In the genomic region with DNA sequence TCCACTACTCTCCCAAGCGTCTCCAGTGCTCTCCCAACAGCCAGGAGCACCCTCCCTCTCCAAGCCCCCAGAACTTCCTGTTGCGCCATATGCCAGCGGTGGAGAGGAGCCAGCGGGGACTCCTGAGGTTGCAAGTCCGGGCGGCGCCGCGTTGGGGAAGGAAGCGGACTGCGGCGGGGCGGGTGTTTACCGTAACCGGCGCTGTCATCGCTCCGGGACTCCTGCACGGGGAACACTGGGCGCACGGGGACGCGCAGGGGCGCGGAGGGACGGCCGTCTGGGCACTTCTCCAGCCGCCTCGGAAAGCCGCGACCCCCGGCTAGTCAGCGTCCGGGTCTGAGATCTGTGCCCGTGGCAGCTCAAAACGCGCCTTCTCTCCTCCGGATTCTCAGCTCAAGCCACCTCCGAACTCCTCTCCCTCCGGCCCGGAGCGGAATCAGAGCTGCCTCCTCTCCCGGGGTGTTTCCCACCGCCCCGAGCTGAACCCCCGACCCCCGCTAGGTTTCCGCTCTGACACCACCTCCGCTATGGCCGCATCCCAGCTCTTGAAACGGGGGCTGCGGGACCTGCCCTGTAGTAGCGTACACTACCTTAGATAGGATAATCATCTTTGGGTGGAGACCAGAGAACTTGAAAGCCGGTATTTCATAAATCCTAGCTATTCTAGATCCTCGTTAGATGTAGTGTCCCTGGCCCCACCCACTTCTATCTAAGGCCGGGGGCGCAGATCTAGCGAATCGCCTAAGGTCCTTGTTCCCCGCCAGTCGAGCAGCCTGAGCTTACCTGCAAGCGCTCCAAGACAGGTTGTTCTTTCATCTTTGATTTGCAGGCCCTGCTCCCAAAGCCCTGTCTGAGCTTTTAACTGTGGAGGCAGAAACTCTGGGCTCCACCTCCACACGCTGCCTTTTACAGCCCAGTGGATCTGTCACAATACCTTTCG, we compare ENCODE assay signal across 1 cellular context.
A peak's percentile ranks its signal among the peaks of the same experiment; 100 is the strongest.
TF ChIP-seq lines count a peak whose summit lies in the region.

A gene with protein sequence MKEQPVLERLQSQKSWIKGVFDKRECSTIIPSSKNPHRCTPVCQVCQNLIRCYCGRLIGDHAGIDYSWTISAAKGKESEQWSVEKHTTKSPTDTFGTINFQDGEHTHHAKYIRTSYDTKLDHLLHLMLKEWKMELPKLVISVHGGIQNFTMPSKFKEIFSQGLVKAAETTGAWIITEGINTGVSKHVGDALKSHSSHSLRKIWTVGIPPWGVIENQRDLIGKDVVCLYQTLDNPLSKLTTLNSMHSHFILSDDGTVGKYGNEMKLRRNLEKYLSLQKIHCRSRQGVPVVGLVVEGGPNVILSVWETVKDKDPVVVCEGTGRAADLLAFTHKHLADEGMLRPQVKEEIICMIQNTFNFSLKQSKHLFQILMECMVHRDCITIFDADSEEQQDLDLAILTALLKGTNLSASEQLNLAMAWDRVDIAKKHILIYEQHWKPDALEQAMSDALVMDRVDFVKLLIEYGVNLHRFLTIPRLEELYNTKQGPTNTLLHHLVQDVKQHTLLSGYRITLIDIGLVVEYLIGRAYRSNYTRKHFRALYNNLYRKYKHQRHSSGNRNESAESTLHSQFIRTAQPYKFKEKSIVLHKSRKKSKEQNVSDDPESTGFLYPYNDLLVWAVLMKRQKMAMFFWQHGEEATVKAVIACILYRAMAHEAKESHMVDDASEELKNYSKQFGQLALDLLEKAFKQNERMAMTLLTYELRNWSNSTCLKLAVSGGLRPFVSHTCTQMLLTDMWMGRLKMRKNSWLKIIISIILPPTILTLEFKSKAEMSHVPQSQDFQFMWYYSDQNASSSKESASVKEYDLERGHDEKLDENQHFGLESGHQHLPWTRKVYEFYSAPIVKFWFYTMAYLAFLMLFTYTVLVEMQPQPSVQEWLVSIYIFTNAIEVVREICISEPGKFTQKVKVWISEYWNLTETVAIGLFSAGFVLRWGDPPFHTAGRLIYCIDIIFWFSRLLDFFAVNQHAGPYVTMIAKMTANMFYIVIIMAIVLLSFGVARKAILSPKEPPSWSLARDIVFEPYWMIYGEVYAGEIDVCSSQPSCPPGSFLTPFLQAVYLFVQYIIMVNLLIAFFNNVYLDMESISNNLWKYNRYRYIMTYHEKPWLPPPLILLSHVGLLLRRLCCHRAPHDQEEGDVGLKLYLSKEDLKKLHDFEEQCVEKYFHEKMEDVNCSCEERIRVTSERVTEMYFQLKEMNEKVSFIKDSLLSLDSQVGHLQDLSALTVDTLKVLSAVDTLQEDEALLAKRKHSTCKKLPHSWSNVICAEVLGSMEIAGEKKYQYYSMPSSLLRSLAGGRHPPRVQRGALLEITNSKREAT (N-terminal part only) (minus strand): TSS at position 881 of the 940 bp plus-strand sequence. CDS start 65 bp downstream, at position 816.

TF ChIP-seq in HEK293, 187 proteins besides CTCF, POLR2A, EP300 and RAD21 (continued from another document and continues in another):
- TF ChIP-seq, protein P1, sequence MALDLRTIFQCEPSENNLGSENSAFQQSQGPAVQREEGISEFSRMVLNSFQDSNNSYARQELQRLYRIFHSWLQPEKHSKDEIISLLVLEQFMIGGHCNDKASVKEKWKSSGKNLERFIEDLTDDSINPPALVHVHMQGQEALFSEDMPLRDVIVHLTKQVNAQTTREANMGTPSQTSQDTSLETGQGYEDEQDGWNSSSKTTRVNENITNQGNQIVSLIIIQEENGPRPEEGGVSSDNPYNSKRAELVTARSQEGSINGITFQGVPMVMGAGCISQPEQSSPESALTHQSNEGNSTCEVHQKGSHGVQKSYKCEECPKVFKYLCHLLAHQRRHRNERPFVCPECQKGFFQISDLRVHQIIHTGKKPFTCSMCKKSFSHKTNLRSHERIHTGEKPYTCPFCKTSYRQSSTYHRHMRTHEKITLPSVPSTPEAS (tag by site-specific recombination; IDR thresholded peaks at IDR 0.05) = no peak
- TF ChIP-seq ZNF660 (tag by site-specific recombination; IDR thresholded peaks at IDR 0.05) = no peak
- TF ChIP-seq ZNF549 (tag by site-specific recombination; IDR thresholded peaks at IDR 0.05) = no peak
- no peak for TF ChIP-seq ZBTB7A (tag by site-specific recombination; IDR thresholded peaks at IDR 0.05; ENCODE audit: low read depth)
- TF ChIP-seq, protein P2, sequence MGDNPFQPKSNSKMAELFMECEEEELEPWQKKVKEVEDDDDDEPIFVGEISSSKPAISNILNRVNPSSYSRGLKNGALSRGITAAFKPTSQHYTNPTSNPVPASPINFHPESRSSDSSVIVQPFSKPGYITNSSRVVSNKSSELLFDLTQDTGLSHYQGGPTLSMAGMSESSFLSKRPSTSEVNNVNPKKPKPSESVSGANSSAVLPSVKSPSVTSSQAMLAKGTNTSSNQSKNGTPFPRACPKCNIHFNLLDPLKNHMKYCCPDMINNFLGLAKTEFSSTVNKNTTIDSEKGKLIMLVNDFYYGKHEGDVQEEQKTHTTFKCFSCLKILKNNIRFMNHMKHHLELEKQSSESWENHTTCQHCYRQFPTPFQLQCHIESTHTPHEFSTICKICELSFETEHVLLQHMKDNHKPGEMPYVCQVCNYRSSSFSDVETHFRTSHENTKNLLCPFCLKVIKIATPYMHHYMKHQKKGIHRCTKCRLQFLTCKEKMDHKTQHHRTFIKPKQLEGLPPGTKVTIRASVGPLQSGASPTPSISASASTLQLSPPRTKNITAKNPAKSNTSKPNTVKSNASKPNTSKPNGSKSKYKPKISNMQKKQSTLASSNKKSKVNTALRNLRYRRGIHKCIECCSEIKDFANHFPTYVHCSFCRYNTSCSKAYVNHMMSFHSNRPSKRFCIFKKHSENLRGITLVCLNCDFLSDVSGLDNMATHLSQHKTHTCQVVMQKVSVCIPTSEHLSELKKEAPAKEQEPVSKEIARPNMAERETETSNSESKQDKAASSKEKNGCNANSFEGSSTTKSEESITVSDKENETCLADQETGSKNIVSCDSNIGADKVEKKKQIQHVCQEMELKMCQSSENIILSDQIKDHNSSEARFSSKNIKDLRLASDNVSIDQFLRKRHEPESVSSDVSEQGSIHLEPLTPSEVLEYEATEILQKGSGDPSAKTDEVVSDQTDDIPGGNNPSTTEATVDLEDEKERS (tag by site-specific recombination; IDR thresholded peaks at IDR 0.05) = no peak
- TF ChIP-seq ZNF747 (tag by site-specific recombination; IDR thresholded peaks at IDR 0.05) = no peak
- no peak for TF ChIP-seq ZNF214 (tag by site-specific recombination; IDR thresholded peaks at IDR 0.05; ENCODE audit: borderline replicate concordance)
- TF ChIP-seq SP2 (tag by site-specific recombination; IDR thresholded peaks at IDR 0.05) = peak; percentile 54
- TF ChIP-seq, protein P3, sequence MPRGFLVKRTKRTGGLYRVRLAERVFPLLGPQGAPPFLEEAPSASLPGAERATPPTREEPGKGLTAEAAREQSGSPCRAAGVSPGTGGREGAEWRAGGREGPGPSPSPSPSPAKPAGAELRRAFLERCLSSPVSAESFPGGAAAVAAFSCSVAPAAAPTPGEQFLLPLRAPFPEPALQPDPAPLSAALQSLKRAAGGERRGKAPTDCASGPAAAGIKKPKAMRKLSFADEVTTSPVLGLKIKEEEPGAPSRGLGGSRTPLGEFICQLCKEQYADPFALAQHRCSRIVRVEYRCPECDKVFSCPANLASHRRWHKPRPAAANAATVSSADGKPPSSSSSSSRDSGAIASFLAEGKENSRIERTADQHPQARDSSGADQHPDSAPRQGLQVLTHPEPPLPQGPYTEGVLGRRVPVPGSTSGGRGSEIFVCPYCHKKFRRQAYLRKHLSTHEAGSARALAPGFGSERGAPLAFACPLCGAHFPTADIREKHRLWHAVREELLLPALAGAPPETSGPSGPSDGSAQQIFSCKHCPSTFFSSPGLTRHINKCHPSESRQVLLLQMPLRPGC (tag by site-specific recombination; IDR thresholded peaks at IDR 0.05) = no peak
- TF ChIP-seq ZBTB21 (tag by site-specific recombination; IDR thresholded peaks at IDR 0.05) = no peak
- TF ChIP-seq ZNF24 (tag by site-specific recombination; IDR thresholded peaks at IDR 0.05) = no peak
- TF ChIP-seq ZNF621 (tag by site-specific recombination; IDR thresholded peaks at IDR 0.05) = no peak
- TF ChIP-seq GLI4 (tag by site-specific recombination; IDR thresholded peaks at IDR 0.05) = no peak
- peak; percentile 55; the same call in 1 of the 2 replicates for TF ChIP-seq MZF1 (tag by site-specific recombination; IDR thresholded peaks at IDR 0.05; ENCODE audit: borderline replicate concordance)
- TF ChIP-seq ZNF596 (tag by site-specific recombination; IDR thresholded peaks at IDR 0.05) = no peak
- TF ChIP-seq, protein P4, sequence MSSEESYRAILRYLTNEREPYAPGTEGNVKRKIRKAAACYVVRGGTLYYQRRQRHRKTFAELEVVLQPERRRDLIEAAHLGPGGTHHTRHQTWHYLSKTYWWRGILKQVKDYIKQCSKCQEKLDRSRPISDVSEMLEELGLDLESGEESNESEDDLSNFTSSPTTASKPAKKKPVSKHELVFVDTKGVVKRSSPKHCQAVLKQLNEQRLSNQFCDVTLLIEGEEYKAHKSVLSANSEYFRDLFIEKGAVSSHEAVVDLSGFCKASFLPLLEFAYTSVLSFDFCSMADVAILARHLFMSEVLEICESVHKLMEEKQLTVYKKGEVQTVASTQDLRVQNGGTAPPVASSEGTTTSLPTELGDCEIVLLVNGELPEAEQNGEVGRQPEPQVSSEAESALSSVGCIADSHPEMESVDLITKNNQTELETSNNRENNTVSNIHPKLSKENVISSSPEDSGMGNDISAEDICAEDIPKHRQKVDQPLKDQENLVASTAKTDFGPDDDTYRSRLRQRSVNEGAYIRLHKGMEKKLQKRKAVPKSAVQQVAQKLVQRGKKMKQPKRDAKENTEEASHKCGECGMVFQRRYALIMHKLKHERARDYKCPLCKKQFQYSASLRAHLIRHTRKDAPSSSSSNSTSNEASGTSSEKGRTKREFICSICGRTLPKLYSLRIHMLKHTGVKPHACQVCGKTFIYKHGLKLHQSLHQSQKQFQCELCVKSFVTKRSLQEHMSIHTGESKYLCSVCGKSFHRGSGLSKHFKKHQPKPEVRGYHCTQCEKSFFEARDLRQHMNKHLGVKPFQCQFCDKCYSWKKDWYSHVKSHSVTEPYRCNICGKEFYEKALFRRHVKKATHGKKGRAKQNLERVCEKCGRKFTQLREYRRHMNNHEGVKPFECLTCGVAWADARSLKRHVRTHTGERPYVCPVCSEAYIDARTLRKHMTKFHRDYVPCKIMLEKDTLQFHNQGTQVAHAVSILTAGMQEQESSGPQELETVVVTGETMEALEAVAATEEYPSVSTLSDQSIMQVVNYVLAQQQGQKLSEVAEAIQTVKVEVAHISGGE (tag by site-specific recombination; conservative IDR thresholded peaks at IDR 0.05; ENCODE audit: low read depth) = peak; percentile 79
- TF ChIP-seq, protein P5, sequence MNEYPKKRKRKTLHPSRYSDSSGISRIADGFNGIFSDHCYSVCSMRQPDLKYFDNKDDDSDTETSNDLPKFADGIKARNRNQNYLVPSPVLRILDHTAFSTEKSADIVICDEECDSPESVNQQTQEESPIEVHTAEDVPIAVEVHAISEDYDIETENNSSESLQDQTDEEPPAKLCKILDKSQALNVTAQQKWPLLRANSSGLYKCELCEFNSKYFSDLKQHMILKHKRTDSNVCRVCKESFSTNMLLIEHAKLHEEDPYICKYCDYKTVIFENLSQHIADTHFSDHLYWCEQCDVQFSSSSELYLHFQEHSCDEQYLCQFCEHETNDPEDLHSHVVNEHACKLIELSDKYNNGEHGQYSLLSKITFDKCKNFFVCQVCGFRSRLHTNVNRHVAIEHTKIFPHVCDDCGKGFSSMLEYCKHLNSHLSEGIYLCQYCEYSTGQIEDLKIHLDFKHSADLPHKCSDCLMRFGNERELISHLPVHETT (tag by site-specific recombination; IDR thresholded peaks at IDR 0.05) = no peak
- TF ChIP-seq, protein P6, sequence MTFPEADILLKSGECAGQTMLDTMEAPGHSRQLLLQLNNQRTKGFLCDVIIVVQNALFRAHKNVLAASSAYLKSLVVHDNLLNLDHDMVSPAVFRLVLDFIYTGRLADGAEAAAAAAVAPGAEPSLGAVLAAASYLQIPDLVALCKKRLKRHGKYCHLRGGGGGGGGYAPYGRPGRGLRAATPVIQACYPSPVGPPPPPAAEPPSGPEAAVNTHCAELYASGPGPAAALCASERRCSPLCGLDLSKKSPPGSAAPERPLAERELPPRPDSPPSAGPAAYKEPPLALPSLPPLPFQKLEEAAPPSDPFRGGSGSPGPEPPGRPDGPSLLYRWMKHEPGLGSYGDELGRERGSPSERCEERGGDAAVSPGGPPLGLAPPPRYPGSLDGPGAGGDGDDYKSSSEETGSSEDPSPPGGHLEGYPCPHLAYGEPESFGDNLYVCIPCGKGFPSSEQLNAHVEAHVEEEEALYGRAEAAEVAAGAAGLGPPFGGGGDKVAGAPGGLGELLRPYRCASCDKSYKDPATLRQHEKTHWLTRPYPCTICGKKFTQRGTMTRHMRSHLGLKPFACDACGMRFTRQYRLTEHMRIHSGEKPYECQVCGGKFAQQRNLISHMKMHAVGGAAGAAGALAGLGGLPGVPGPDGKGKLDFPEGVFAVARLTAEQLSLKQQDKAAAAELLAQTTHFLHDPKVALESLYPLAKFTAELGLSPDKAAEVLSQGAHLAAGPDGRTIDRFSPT (tag by site-specific recombination; IDR thresholded peaks at IDR 0.05) = no peak
- TF ChIP-seq ZNF350 (tag by site-specific recombination; IDR thresholded peaks at IDR 0.05) = no peak
- TF ChIP-seq ZNF664 (tag by site-specific recombination; IDR thresholded peaks at IDR 0.05) = no peak
- TF ChIP-seq ZNF211 (tag by site-specific recombination; IDR thresholded peaks at IDR 0.05; ENCODE audit: low read depth) = no peak
- no peak for TF ChIP-seq ZNF140 (tag by site-specific recombination; IDR thresholded peaks at IDR 0.05)
- TF ChIP-seq, protein P7, sequence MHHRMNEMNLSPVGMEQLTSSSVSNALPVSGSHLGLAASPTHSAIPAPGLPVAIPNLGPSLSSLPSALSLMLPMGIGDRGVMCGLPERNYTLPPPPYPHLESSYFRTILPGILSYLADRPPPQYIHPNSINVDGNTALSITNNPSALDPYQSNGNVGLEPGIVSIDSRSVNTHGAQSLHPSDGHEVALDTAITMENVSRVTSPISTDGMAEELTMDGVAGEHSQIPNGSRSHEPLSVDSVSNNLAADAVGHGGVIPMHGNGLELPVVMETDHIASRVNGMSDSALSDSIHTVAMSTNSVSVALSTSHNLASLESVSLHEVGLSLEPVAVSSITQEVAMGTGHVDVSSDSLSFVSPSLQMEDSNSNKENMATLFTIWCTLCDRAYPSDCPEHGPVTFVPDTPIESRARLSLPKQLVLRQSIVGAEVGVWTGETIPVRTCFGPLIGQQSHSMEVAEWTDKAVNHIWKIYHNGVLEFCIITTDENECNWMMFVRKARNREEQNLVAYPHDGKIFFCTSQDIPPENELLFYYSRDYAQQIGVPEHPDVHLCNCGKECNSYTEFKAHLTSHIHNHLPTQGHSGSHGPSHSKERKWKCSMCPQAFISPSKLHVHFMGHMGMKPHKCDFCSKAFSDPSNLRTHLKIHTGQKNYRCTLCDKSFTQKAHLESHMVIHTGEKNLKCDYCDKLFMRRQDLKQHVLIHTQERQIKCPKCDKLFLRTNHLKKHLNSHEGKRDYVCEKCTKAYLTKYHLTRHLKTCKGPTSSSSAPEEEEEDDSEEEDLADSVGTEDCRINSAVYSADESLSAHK (tag by site-specific recombination; IDR thresholded peaks at IDR 0.05) = no peak
- TF ChIP-seq ZXDB (tag by site-specific recombination; IDR thresholded peaks at IDR 0.05) = peak; percentile 89
